ENCODE assay signal across 8 cellular contexts in the genomic region with DNA sequence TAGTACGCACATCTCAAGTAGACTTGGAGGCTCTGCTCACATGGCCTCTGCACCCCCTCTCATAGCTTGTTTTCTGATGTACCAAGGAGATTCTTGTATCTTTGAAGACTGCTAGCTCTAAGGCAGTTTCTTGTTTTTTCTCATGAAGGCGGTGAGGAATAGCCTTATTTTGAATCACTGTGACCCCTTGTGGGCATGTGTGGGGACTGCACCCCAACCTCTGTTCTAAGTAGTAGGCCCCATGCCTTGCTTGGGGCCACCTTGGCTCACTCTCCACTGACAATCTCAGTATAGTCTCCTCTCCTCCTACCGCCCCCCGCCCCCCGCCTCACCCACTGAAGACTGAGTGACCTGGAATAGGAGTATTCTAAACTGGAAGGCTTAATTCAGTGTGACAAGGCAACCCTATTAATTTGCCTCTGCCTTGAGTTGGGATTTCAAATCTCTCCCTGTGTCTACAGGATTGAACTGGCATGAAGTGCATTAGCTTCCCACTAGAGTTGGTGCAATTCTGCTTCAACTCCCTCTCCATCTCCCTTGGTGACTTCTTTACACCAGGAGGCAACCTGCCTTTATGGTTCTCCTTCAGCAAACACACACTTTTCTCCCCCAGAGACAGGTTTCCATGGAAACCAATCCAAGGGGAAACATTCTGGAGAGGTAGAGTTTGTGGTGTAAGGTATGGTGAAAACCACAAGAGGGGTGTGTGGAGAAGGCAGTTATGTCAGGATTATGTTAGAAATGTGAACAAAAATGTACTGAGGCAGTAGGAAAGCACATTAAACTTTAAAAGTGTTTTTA.
DNase-seq lines count a peak whose midpoint lies in the region; ATAC-seq and TF ChIP-seq lines count a peak whose summit lies in the region.

No MANE protein-coding gene starts in this region.

- no peak overlapping the region for H3K4me3 ChIP-seq in vagina

- ATAC-seq in HG03432 (IDR thresholded peaks at IDR 0.05; ENCODE audit: unreplicated experiment) = peak; percentile 63

- CTCF ChIA-PET in RWPE1 (lab: Yijun Ruan, JAX) = interaction anchor here (0.5 to 0.7 kb wide), 3 partner anchors 17 to 643 kb away, joined by 3 read pairs; no protein-coding TSS in a partner anchor

- DNase-seq in RWPE1 (ENCODE audit: low spot score) = peak; percentile 36
- DNase-seq in activated effector memory CD4-positive, alpha-beta T cell treated with anti-CD3 and anti-CD28 coated beads, Interleukin-2, amount 50 U/mL, for 16 hours = peak; percentile 83
- peak; percentile 58 for DNase-seq in glomerular visceral epithelial cell (ENCODE audit: extremely low spot score)
- peak; percentile 84 for DNase-seq in posterior vena cava (ENCODE audit: low spot score)
- DNase-seq in vagina (ENCODE audit: extremely low spot score in 2 of 2) = no peak
- DNase-seq in NCI-H345 treated with DMSO at 0.1 percent for 48 hours (lab: John Stamatoyannopoulos, UW; ENCODE audit: unreplicated experiment) = no peak

- TF ChIP-seq POLR2A in vagina (IDR thresholded peaks at IDR 0.05) = no peak

- no peaks in the 10 kb centered on the region for H3K27me3 ChIP-seq in vagina

- POLR2A ChIA-PET in RWPE1 (lab: Yijun Ruan, JAX; ENCODE audit: low non-redundant PET) = no interaction called here

- no peaks in the 10 kb centered on the region for H3K9me3 ChIP-seq in vagina

- H3K36me3 ChIP-seq in vagina = no peaks in the 10 kb centered on the region

- TF ChIP-seq CTCF in GM12874 (IDR thresholded peaks at IDR 0.05; ENCODE audit: insufficient read depth, low read depth, low read length) = peak; percentile 65
- TF ChIP-seq CTCF in RWPE1 (conservative IDR thresholded peaks at IDR 0.05; ENCODE audit: low read depth) = peak; percentile 46
- peak; percentile 24 to 59 (median 39) for TF ChIP-seq CTCF in vagina (IDR thresholded peaks at IDR 0.05)

- H3K4me1 ChIP-seq in vagina = no peaks in the 10 kb centered on the region

- intact Hi-C loops in posterior vena cava (cut with DNase I) = no loop called here
- intact Hi-C loops in vagina (cut with DNase I) = no loop called here

- H3K27ac ChIP-seq in RWPE1 = no peak overlapping the region
- no peak overlapping the region for H3K27ac ChIP-seq in vagina

Comparison
In these comparisons a context has a peak if more than half of its experiments do, and no peak if none do; other contexts are left out.
1. DNase-seq: peak in RWPE1 (single experiment), activated effector memory CD4-positive, alpha-beta T cell treated with anti-CD3 and anti-CD28 coated beads, Interleukin-2, amount 50 U/mL, for 16 hours (single experiment), glomerular visceral epithelial cell (single experiment) and posterior vena cava (single experiment); none in vagina (0 of 2) and NCI-H345 treated with DMSO at 0.1 percent for 48 hours (single experiment).
2. Peak in every context shown above with its lines, with median percentiles within 50 percentile points of each other: CTCF ChIP-seq.